Comparison of ENCODE assay signal across 19 cellular contexts in the genomic region with DNA sequence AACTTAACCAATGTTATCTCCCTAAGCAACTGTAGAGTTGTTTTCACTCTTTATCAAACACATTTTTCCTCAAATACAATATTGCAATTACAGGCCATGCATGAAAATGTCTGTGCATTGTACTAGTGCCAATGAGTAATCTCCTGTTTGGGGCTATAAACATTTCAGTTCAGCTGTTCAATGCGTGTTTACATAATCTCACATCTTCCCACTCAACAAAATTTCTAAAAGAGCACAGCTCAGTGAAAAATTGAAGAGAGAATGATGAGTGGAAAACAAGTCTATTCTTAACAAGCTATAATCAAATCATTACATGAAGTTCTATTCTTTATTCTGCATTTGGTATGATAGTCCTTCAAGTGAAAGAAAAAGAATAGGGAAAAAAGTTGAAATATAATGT.
DNase-seq lines count a peak whose midpoint lies in the region; ATAC-seq, FAIRE-seq and TF ChIP-seq lines count a peak whose summit lies in the region.
"Had no signal": no experiment of that assay in that cellular context is flagged by ENCODE, and none has a peak within 500 bp of the region (broad histone marks: within the 10 kb centered on the region; RNA-seq: fewer than 3 reads in every experiment).

No MANE protein-coding gene starts in this region.

- no peaks in the 10 kb centered on the region for H3K36me3 ChIP-seq in endothelial cell of umbilical vein (ENCODE audit: control insufficient read depth in 2 of 2, extremely low read depth in 1 of 2, insufficient read depth in 2 of 2, low read length in 2 of 2)

- H3K4me2 ChIP-seq in endothelial cell of umbilical vein (ENCODE audit: insufficient read depth, low read length): no peak overlapping the region

- H2AFZ ChIP-seq in endothelial cell of umbilical vein (ENCODE audit: low read depth, low read length): no peak overlapping the region

- H3K9me3 ChIP-seq in endothelial cell of umbilical vein (replicated peaks; ENCODE audit: control insufficient read depth, insufficient read depth, low read length): peaks cover 2% of the 10 kb centered on the region

- H4K20me1 ChIP-seq in endothelial cell of umbilical vein (replicated peaks; ENCODE audit: control insufficient read depth, extremely low read depth, insufficient read depth, low read length): no peaks in the 10 kb centered on the region

- peaks cover 2 to 14% (median 7%) of the 10 kb centered on the region in 7 donors for H3K9me3 Mint-ChIP-seq in CD14-positive monocyte
- H3K9me3 Mint-ChIP-seq: H9 had no signal

- H3K4me1 Mint-ChIP-seq in CD14-positive monocyte: no peaks in the 10 kb centered on the region
- H3K4me1 Mint-ChIP-seq: H9, IgD-negative memory B cell had no signal

- no peaks in the 10 kb centered on the region for H3K27me3 ChIP-seq in endothelial cell of umbilical vein (ENCODE audit: control insufficient read depth in 2 of 2, insufficient read depth in 2 of 2, low read length in 2 of 2)

- TF ChIP-seq POLR2A in endothelial cell of umbilical vein (IDR thresholded peaks at IDR 0.05; ENCODE audit: low read depth, low read length): no peak

- intact Hi-C loops in endothelial cell of umbilical vein (cut with micrococcal nuclease): loop anchor here (1.0 kb wide), 1 partner anchor 9 kb away; no protein-coding TSS in a partner anchor
- intact Hi-C loops in CD14-positive monocyte (cut with micrococcal nuclease): no loop called here

- dilution Hi-C loops in endothelial cell of umbilical vein (cut with MboI; ENCODE audit: extremely low pct_ligation_motif_present, low sequenced_read_pairs): no loop called here

- ATAC-seq in GM21737 (IDR thresholded peaks at IDR 0.05; ENCODE audit: unreplicated experiment) (no peak), HG03442 (IDR thresholded peaks at IDR 0.05; ENCODE audit: unreplicated experiment) (no peak)

- BruUV-seq in endothelial cell of umbilical vein (replicated peaks; lab: Mats Ljungman, UMichigan): no TSS peak

- no peak overlapping the region for H3K9ac ChIP-seq in endothelial cell of umbilical vein (replicated peaks; ENCODE audit: extremely low read depth, insufficient read depth, low read length)

- H3K4me1 ChIP-seq in endothelial cell of umbilical vein (ENCODE audit: control insufficient read depth, extremely low read depth, insufficient read depth, low read length): no peaks in the 10 kb centered on the region

- H3K27ac ChIP-seq in endothelial cell of umbilical vein (ENCODE audit: insufficient read depth, low read depth, low read length): no peak overlapping the region

- CTCF ChIA-PET in endothelial cell of umbilical vein (lab: Charles Lee): no interaction called here

- no peaks in the 10 kb centered on the region for H3K27me3 Mint-ChIP-seq in CD14-positive monocyte (ENCODE audit: low read depth in 3 of 3)
- H3K27me3 Mint-ChIP-seq: IgD-negative memory B cell had no signal

- POLR2A ChIA-PET in endothelial cell of umbilical vein (lab: Charles Lee): no interaction called here

- H3K4me3 Mint-ChIP-seq in CD14-positive monocyte: no peak overlapping the region
- H3K4me3 Mint-ChIP-seq: H9, IgD-negative memory B cell had no signal

- no peaks in the 10 kb centered on the region for H3K36me3 Mint-ChIP-seq in CD14-positive monocyte
- H3K36me3 Mint-ChIP-seq: IgD-negative memory B cell had no signal

- no peaks in the 10 kb centered on the region for H3K79me2 ChIP-seq in endothelial cell of umbilical vein (ENCODE audit: control insufficient read depth, insufficient read depth, low read length)

- no peak overlapping the region for H3K27ac Mint-ChIP-seq in CD14-positive monocyte
- H3K27ac Mint-ChIP-seq: H9, IgD-negative memory B cell had no signal

- FAIRE-seq in endothelial cell of umbilical vein (lab: Jason Lieb, UNC): no peak
- FAIRE-seq: D721Med had no signal

- DNase-seq in DMS53 treated with DMSO at 0.1 percent for 48 hours (lab: John Stamatoyannopoulos, UW; ENCODE audit: unreplicated experiment) (peak; percentile 38), LHCN-M2 (ENCODE audit: low read depth) (peak; percentile 76), endothelial cell of umbilical vein (ENCODE audit: low read depth, low spot score) (peak; percentile 50), putamen (ENCODE audit: low spot score) (peak; percentile 18), CD14-positive monocyte (ENCODE audit: low spot score) (no peak)
- DNase-seq: C1 segment of cervical spinal cord, DMS79 treated with DMSO at 0.1 percent for 48 hours, H9, Karpas-422, MM.1S, NCI-H1092, NCI-H1694, NCI-H2107, NCI-H446, NCI-H82 had no signal

- H3K4me3 ChIP-seq in endothelial cell of umbilical vein (replicated peaks in 1 of 3; ENCODE audit: insufficient read depth in 1 of 3, low read depth in 1 of 3, low read length in 3 of 3): no peak overlapping the region

- H3K9me1 ChIP-seq in endothelial cell of umbilical vein (replicated peaks; ENCODE audit: control insufficient read depth, extremely low read depth, insufficient read depth, low read length): no peaks in the 10 kb centered on the region

- TF ChIP-seq CTCF in endothelial cell of umbilical vein (IDR thresholded peaks at IDR 0.05; ENCODE audit: extremely low read depth in 1 of 2, insufficient read depth in 1 of 2, low read depth in 1 of 2, low read length in 2 of 2) (no peak), CD14-positive monocyte (IDR thresholded peaks at IDR 0.05) (no peak)

TF ChIP-seq in endothelial cell of umbilical vein, 7 proteins besides CTCF, POLR2A, EP300 and RAD21:
- TF ChIP-seq MYC (IDR thresholded peaks at IDR 0.05; ENCODE audit: low read depth, low read length) (no peak), FOS (IDR thresholded peaks at IDR 0.05; ENCODE audit: borderline replicate concordance, insufficient read depth, low read length) (peak; percentile 39)
TF ChIP-seq in endothelial cell of umbilical vein: peak in this region for 1.
